Comparison of ENCODE assay signal across 19 cellular contexts in genomic region chr7:50953303-50953702, GRCh38.
A peak's percentile ranks its signal among the peaks of the same experiment; 100 is the strongest.
DNase-seq lines count a peak whose midpoint lies in the region; ATAC-seq and TF ChIP-seq lines count a peak whose summit lies in the region.
"Had no signal": no experiment of that assay in that cellular context is flagged by ENCODE, and none has a peak within 500 bp of the region (broad histone marks: within the 10 kb centered on the region; RNA-seq: fewer than 3 reads in every experiment).

No MANE protein-coding gene starts in this region.

- intact Hi-C loops in breast epithelium (cut with DNase I; ENCODE audit: low total_unique reads) (no loop called here), left ventricle myocardium inferior (cut with micrococcal nuclease) (loop anchor here (10.0 kb wide), 1 partner anchor 159 kb away; no protein-coding TSS in a partner anchor), gastrocnemius medialis (cut with DNase I; ENCODE audit: low total_unique reads) (no loop called here), mucosa of descending colon (cut with DNase I, micrococcal nuclease) (no loop called here)

- peaks cover 8% of the 10 kb centered on the region for H3K4me1 ChIP-seq in Loucy (ENCODE audit: insufficient read depth, low read length, poor library complexity, severe bottlenecking)
- H3K4me1 ChIP-seq in breast epithelium = no peaks in the 10 kb centered on the region
- peaks cover 36% of the 10 kb centered on the region for H3K4me1 ChIP-seq in left ventricle myocardium inferior
- peaks cover 0 to 23% of the 10 kb centered on the region in 2 donors for H3K4me1 ChIP-seq in gastrocnemius medialis
- H3K4me1 ChIP-seq in mucosa of descending colon (ENCODE audit: low read depth) = no peaks in the 10 kb centered on the region
- H3K4me1 ChIP-seq: stomach had no signal

- H4K20me1 ChIP-seq in Loucy (ENCODE audit: insufficient read depth, low read length, poor library complexity, severe bottlenecking) = no peaks in the 10 kb centered on the region

- in situ Hi-C loops in gastrocnemius medialis (cut with MboI; ENCODE audit: low sequenced_read_pairs in 4 of 4) = no loop called here

- no peaks in the 10 kb centered on the region for H3K9me2 ChIP-seq in Loucy (replicated peaks; ENCODE audit: low read depth, low read length)

- H3K4me3 ChIP-seq in Loucy (ENCODE audit: low read length, poor library complexity, severe bottlenecking) = no peak overlapping the region
- no peak overlapping the region for H3K4me3 ChIP-seq in breast epithelium
- H3K4me3 ChIP-seq in left ventricle myocardium inferior = no peak overlapping the region
- H3K4me3 ChIP-seq in gastrocnemius medialis = no peak overlapping the region
- H3K4me3 ChIP-seq in mucosa of descending colon = no peak overlapping the region
- H3K4me3 ChIP-seq: ascending aorta, smooth muscle cell, stomach, upper lobe of left lung had no signal

- H2AFZ ChIP-seq in Loucy (ENCODE audit: low read length) = peak overlapping the region; percentile 60; the same call in 1 of the 2 replicates

- H3K27me3 ChIP-seq in Loucy (ENCODE audit: insufficient read depth, low read length, poor library complexity, severe bottlenecking) = no peaks in the 10 kb centered on the region
- no peaks in the 10 kb centered on the region for H3K27me3 ChIP-seq in breast epithelium
- H3K27me3 ChIP-seq in left ventricle myocardium inferior (ENCODE audit: low read depth) = no peaks in the 10 kb centered on the region
- no peaks in the 10 kb centered on the region for H3K27me3 ChIP-seq in gastrocnemius medialis
- H3K27me3 ChIP-seq: ascending aorta, stomach, upper lobe of left lung had no signal

- H3K9me3 ChIP-seq in Loucy (ENCODE audit: insufficient read depth, low read depth, low read length) (no peaks in the 10 kb centered on the region), breast epithelium (no peaks in the 10 kb centered on the region), left ventricle myocardium inferior (replicated peaks) (peaks cover 31% of the 10 kb centered on the region), gastrocnemius medialis (no peaks in the 10 kb centered on the region), mucosa of descending colon (no peaks in the 10 kb centered on the region)
- H3K9me3 ChIP-seq: upper lobe of left lung had no signal

- H3K36me3 ChIP-seq in Loucy (ENCODE audit: insufficient read depth, low read length) (no peaks in the 10 kb centered on the region), breast epithelium (no peaks in the 10 kb centered on the region), left ventricle myocardium inferior (no peaks in the 10 kb centered on the region), gastrocnemius medialis (no peaks in the 10 kb centered on the region), mucosa of descending colon (ENCODE audit: low read depth) (no peaks in the 10 kb centered on the region)
- H3K36me3 ChIP-seq: ascending aorta, stomach, upper lobe of left lung had no signal

- TF ChIP-seq CTCF in Loucy (conservative IDR thresholded peaks at IDR 0.05; ENCODE audit: low read length) = no peak
- no peak for TF ChIP-seq CTCF in breast epithelium (IDR thresholded peaks at IDR 0.05)
- no peak for TF ChIP-seq CTCF in left ventricle myocardium inferior (IDR thresholded peaks at IDR 0.05; ENCODE audit: borderline replicate concordance)
- no peak for TF ChIP-seq CTCF in gastrocnemius medialis (IDR thresholded peaks at IDR 0.05 in 4 of 5, conservative IDR thresholded peaks at IDR 0.05 in 1 of 5)
- TF ChIP-seq CTCF in mucosa of descending colon (IDR thresholded peaks at IDR 0.05) = no peak

- peak in 1 of 2 donors; percentile 68 for DNase-seq in breast epithelium (ENCODE audit: low spot score in 2 of 2)
- no peak for DNase-seq in left ventricle myocardium inferior
- no peak for DNase-seq in gastrocnemius medialis
- no peak for DNase-seq in mucosa of descending colon
- no peak for DNase-seq in NCI-H2227 (lab: John Stamatoyannopoulos, UW; ENCODE audit: unreplicated experiment)
- DNase-seq in NCI-H748 (lab: John Stamatoyannopoulos, UW; ENCODE audit: unreplicated experiment) = no peak
- DNase-seq in activated gamma-delta T cell treated with Interleukin-2 at 50 U/mL for 16 hours = no peak
- DNase-seq: activated naive CD4-positive, alpha-beta T cell treated with anti-CD3 and anti-CD28 coated beads, Interleukin-2, amount 10 ng/mL, durations not matched to agents 7 days and 5 days; activated T-cell treated with anti-CD3 and anti-CD28 coated beads, Interleukin-2, amount 50 U/mL, for 4 hours; CD8-positive, alpha-beta memory T cell; kidney; natural killer cell; NCI-H524 treated with DMSO at 0.1 percent for 48 hours; stimulated activated CD4-positive, alpha-beta T cell treated with anti-CD3 and anti-CD28 coated beads, Interleukin-4, amount 100 ng/mL, for 4 hours; stomach; upper lobe of left lung had no signal

- H3K27ac ChIP-seq in breast epithelium (peak overlapping the region; percentile 50 to 84), left ventricle myocardium inferior (replicated peaks) (peak overlapping the region; percentile 59), gastrocnemius medialis (peak overlapping the region in 3 of 4 donors; percentile 8 to 42 (median 36))
- H3K27ac ChIP-seq: ascending aorta, stomach had no signal

- peak; percentile 62 to 70 for ATAC-seq in gastrocnemius medialis
- ATAC-seq in mucosa of descending colon = no peak
- ATAC-seq: activated T-cell treated with anti-CD3 and anti-CD28 coated beads, Interleukin-2, amount 50 U/mL, for 4 hours; natural killer cell had no signal

- no peaks in the 10 kb centered on the region for H3K79me2 ChIP-seq in Loucy (ENCODE audit: insufficient read depth, low read length)

- H3F3A ChIP-seq in Loucy (ENCODE audit: low read depth) = no peaks in the 10 kb centered on the region

- TF ChIP-seq POLR2A in breast epithelium (IDR thresholded peaks at IDR 0.05) (no peak), gastrocnemius medialis (IDR thresholded peaks at IDR 0.05) (no peak)

- peak overlapping the region; percentile 40 for H3K4me2 ChIP-seq in Loucy (ENCODE audit: low read depth, low read length, poor library complexity, severe bottlenecking)
- H3K4me2 ChIP-seq: smooth muscle cell had no signal

- no peak overlapping the region for H3K9ac ChIP-seq in Loucy (ENCODE audit: low read depth, low read length, poor library complexity, severe bottlenecking)
